8 cellular contexts compared by ENCODE assay signal in genomic region chr12:85448548-85449139, GRCh38.
DNase-seq lines count a peak whose midpoint lies in the region; ATAC-seq and TF ChIP-seq lines count a peak whose summit lies in the region.

No MANE protein-coding gene starts in this region.

- H3K4me1 Mint-ChIP-seq in WTC11, result peaks cover 27% of the 10 kb centered on the region

- DNase-seq in GM06990 (ENCODE audit: extremely low read depth, insufficient read length) (no peak), HT1080 (ENCODE audit: low read depth) (peak; percentile 13), WTC11 (ENCODE audit: low spot score) (no peak), lung microvascular endothelial cell (ENCODE audit: low read depth in 2 of 2) (peak; percentile 38 to 48)
- DNase-seq in activated naive CD4-positive, alpha-beta T cell (lab: John Stamatoyannopoulos, UW), result no peak
- no peak for DNase-seq in activated CD4-positive, alpha-beta T cell treated with anti-CD3 and anti-CD28 coated beads for 4 hours

- ATAC-seq in WTC11 (no peak), GM21529 (IDR thresholded peaks at IDR 0.05; ENCODE audit: unreplicated experiment) (no peak)
- ATAC-seq in activated CD4-positive, CD25-positive, alpha-beta regulatory T cell treated with anti-CD3 and anti-CD28 coated beads, Interleukin-2, amount 50 U/mL, for 24 hours, result no peak

- H3K36me3 Mint-ChIP-seq in WTC11, result no peaks in the 10 kb centered on the region

- H3K36me3 ChIP-seq in GM06990 (ENCODE audit: control insufficient read depth, insufficient read depth, low read length), result no peaks in the 10 kb centered on the region

- no peak overlapping the region for H3K4me3 Mint-ChIP-seq in WTC11

- CTCF ChIA-PET in WTC11 (lab: Charles Lee), result interaction anchor here (0.6 to 2.1 kb wide), 4 partner anchors 23 to 293 kb away, joined by 3 to 7 read pairs (median 3); no protein-coding TSS in a partner anchor

- no peak overlapping the region for H3K27ac Mint-ChIP-seq in WTC11

- H3K4me3 ChIP-seq in GM06990 (replicated peaks; ENCODE audit: low read depth, low read length), result no peak overlapping the region

- H3K9me3 Mint-ChIP-seq in WTC11, result no peaks in the 10 kb centered on the region

- H3K27me3 Mint-ChIP-seq in WTC11 (ENCODE audit: low read depth), result no peaks in the 10 kb centered on the region

- TF ChIP-seq CTCF in GM06990 (IDR thresholded peaks at IDR 0.05; ENCODE audit: insufficient read depth, low read length, poor library complexity, severe bottlenecking) (peak; percentile 24), WTC11 (IDR thresholded peaks at IDR 0.05) (no peak)

- POLR2A ChIA-PET in WTC11 (lab: Charles Lee), result no interaction called here

- H3K27me3 ChIP-seq in GM06990 (replicated peaks; ENCODE audit: control insufficient read depth, insufficient read depth, low read length), result no peaks in the 10 kb centered on the region

TF ChIP-seq in WTC11, 78 proteins besides CTCF, POLR2A, EP300 and RAD21:
- TF ChIP-seq CREM (CRISPR knock-in tag; IDR thresholded peaks at IDR 0.05), result no peak
- TF ChIP-seq ETV6 (CRISPR knock-in tag; IDR thresholded peaks at IDR 0.05), result no peak
- TF ChIP-seq ZNF219 (CRISPR knock-in tag; IDR thresholded peaks at IDR 0.05; ENCODE audit: borderline replicate concordance), result no peak
- no peak for TF ChIP-seq E2F1 (CRISPR knock-in tag; IDR thresholded peaks at IDR 0.05)
- TF ChIP-seq USF2 (CRISPR knock-in tag; IDR thresholded peaks at IDR 0.05), result no peak
- TF ChIP-seq HMGA2 (CRISPR knock-in tag; IDR thresholded peaks at IDR 0.05), result 0 out of 2 replicates have a peak, but pooled peaks have one; percentile 6

Comparison
In these comparisons a context has a peak if more than half of its experiments do, and no peak if none do; other contexts are left out.
1. DNase-seq: peak in HT1080 (single experiment) and lung microvascular endothelial cell (2 of 2); none in GM06990 (single experiment), WTC11 (single experiment), activated naive CD4-positive, alpha-beta T cell (0 of 4) and activated CD4-positive, alpha-beta T cell treated with anti-CD3 and anti-CD28 coated beads for 4 hours (0 of 2).